ENCODE assay signal across 21 cellular contexts in the genomic region with DNA sequence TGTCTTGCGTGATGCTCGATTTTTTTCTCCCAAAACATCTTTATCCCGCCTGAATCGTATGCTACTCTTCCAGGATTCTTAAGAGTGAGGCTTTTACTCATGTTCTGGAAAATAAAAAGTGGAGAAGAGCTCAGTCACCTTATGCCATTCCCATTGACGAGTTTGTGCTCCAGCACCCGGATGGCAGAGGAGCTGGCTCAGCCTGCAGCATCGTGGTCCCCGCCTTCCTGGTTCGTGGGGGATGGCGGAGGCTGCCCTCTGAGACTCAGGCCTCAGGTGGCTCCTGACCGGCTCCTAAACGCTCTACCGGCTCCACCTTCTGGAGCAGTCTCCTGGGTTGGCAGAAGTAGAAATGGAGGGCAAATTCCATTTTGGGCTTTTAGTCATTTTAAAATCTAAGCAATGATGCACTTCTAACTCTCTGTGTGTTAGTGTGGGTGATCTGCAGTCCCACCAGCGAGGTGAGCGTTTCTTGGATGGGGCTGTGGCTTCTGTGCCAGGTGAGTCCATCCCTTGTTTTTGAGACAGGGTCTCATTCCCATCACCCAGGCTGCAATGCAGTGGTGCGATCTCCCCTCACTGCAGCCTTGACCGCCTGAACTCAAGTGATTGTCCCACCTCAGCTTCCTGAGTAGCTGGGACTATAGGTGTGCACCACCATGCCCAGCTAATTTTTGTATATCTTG. TPM values are rescaled to one million over a fixed set of nuclear protein-coding genes. Genes with fewer than 3 reads are reported as not detected.
A peak's percentile ranks its signal among the peaks of the same experiment; 100 is the strongest.
DNase-seq lines count a peak whose midpoint lies in the region; ATAC-seq, FAIRE-seq and TF ChIP-seq lines count a peak whose summit lies in the region.
"Had no signal": no experiment of that assay in that cellular context is flagged by ENCODE, and none has a peak within 500 bp of the region (broad histone marks: within the 10 kb centered on the region; RNA-seq: fewer than 3 reads in every experiment).

No MANE protein-coding gene starts in this region.

- CTCF ChIA-PET in activated CD4-positive, alpha-beta T cell treated with anti-CD3 and anti-CD28 coated beads, Interleukin-2, amount 10 ng/mL, durations not matched to agents 7 days and 5 days (lab: Charles Lee) = no interaction called here
- CTCF ChIA-PET in H1 (lab: Charles Lee; ENCODE audit: partially characterized antibody) = interaction anchor here (0.5 to 1.1 kb wide), 4 partner anchors 14 to 80 kb away, joined by 3 to 4 read pairs (median 4); no protein-coding TSS in a partner anchor

- H3K4me2 ChIP-seq in H9 (ENCODE audit: insufficient read depth, insufficient read length, low read length) (no peak overlapping the region), H1 (ENCODE audit: insufficient read depth in 1 of 2, low read depth in 2 of 2, low read length in 2 of 2) (no peak overlapping the region)

- no peak for TF ChIP-seq RAD21 in H1 (IDR thresholded peaks at IDR 0.05 in 1 of 2, conservative IDR thresholded peaks at IDR 0.05 in 1 of 2; ENCODE audit: low read depth in 2 of 2, low read length in 2 of 2)

- peaks cover 1% of the 10 kb centered on the region for H3K27me3 Mint-ChIP-seq in activated CD4-positive, alpha-beta T cell treated with anti-CD3 and anti-CD28 coated beads, Interleukin-2, amount 10 ng/mL, durations not matched to agents 7 days and 5 days
- peaks cover 3% of the 10 kb centered on the region; the same call in 1 of the 2 replicates for H3K27me3 Mint-ChIP-seq in H9 (ENCODE audit: low read depth)

- H3T11ph ChIP-seq in H9 (ENCODE audit: low read length) = no peak overlapping the region

- no peak overlapping the region for H3K4ac ChIP-seq in H9 (ENCODE audit: low read depth, low read length)
- H3K4ac ChIP-seq in H1 (replicated peaks; ENCODE audit: insufficient read length, low read depth, low read length) = no peak overlapping the region

- no peak overlapping the region for H3K27ac ChIP-seq in H9 (ENCODE audit: insufficient read length, low read depth, low read length)
- no peak overlapping the region for H3K27ac ChIP-seq in H1 (ENCODE audit: low read depth, low read length)
- H3K27ac ChIP-seq: WERI-Rb-1 had no signal

- H3K27ac Mint-ChIP-seq in activated CD4-positive, alpha-beta T cell treated with anti-CD3 and anti-CD28 coated beads, Interleukin-2, amount 10 ng/mL, durations not matched to agents 7 days and 5 days = peak overlapping the region; percentile 46
- H3K27ac Mint-ChIP-seq in H9 = peak overlapping the region in 1 of 3 experiments; percentile 58; a peak in 1 of 7 replicates

- H4K20me1 ChIP-seq in H9 (ENCODE audit: control insufficient read depth, insufficient read depth, insufficient read length) (no peaks in the 10 kb centered on the region), H1 (replicated peaks in 1 of 2; ENCODE audit: control insufficient read depth in 1 of 2, insufficient read depth in 2 of 2, low read length in 2 of 2) (peaks cover 2% of the 10 kb centered on the region in 2 experiments)

- H4K5ac ChIP-seq in H9 (ENCODE audit: insufficient read length, low read depth, low read length) (no peak overlapping the region), H1 (ENCODE audit: insufficient read length, low read depth, low read length) (no peak overlapping the region)

- no peaks in the 10 kb centered on the region for H3K9me3 ChIP-seq in H9 (ENCODE audit: control insufficient read depth, low read depth, low read length)
- H3K9me3 ChIP-seq in H1 (ENCODE audit: insufficient read depth in 2 of 2, low read depth in 1 of 2, low read length in 1 of 2) = no peaks in the 10 kb centered on the region

- no peak overlapping the region for H2AK5ac ChIP-seq in H9 (ENCODE audit: insufficient read length, low read length)
- no peak overlapping the region for H2AK5ac ChIP-seq in H1 (ENCODE audit: low read depth, low read length)

- no peak for FAIRE-seq in H1 (lab: Jason Lieb, UNC)
- FAIRE-seq: colon, frontal cortex had no signal

- no peak overlapping the region for H2BK120ac ChIP-seq in H9 (ENCODE audit: low read depth, low read length, poor library complexity, severe bottlenecking)
- H2BK120ac ChIP-seq in H1 (replicated peaks; ENCODE audit: low read depth, low read length) = no peak overlapping the region

- H3K4me1 ChIP-seq in H9 (ENCODE audit: insufficient read depth, low read length) (no peaks in the 10 kb centered on the region; the same call in 1 of the 2 replicates), H1 (replicated peaks in 1 of 4; ENCODE audit: control insufficient read depth in 3 of 4, insufficient read depth in 4 of 4, low read length in 3 of 4) (peaks cover 0 to 18% (median 12%) of the 10 kb centered on the region in 4 experiments; a peak in 6 of 7 replicates)

- peaks cover 2% of the 10 kb centered on the region for H3K36me3 Mint-ChIP-seq in activated CD4-positive, alpha-beta T cell treated with anti-CD3 and anti-CD28 coated beads, Interleukin-2, amount 10 ng/mL, durations not matched to agents 7 days and 5 days (ENCODE audit: low read depth)
- H3K36me3 Mint-ChIP-seq in H9 (ENCODE audit: insufficient read depth in 1 of 3, low read depth in 3 of 3) = peaks cover 0 to 7% (median 0%) of the 10 kb centered on the region in 3 experiments; a peak in 3 of 7 replicates

- H2BK12ac ChIP-seq in H9 (ENCODE audit: insufficient read length, low read depth, low read length) (no peak overlapping the region), H1 (ENCODE audit: low read depth, low read length) (no peak overlapping the region)

- H3K27me3 ChIP-seq in H9 (ENCODE audit: insufficient read depth, low read length) (no peaks in the 10 kb centered on the region; the same call in 1 of the 2 replicates), H1 (replicated peaks in 1 of 4; ENCODE audit: control insufficient read depth in 3 of 4, extremely low read depth in 1 of 4, insufficient read depth in 3 of 4, low read length in 3 of 4) (peaks cover 0 to 2% (median 0%) of the 10 kb centered on the region in 4 experiments; a peak in 2 of 7 replicates)

- H3K4me3 ChIP-seq in H1 (ENCODE audit: extremely low read depth in 1 of 4, insufficient read depth in 2 of 4, low read depth in 3 of 4, low read length in 4 of 4) = no peak overlapping the region
- H3K4me3 ChIP-seq: lung had no signal

- H3K18ac ChIP-seq in H9 (ENCODE audit: insufficient read length, low read depth, low read length) (no peak overlapping the region), H1 (ENCODE audit: extremely low read depth, low read length) (no peak overlapping the region)

- H3K4me1 Mint-ChIP-seq in activated CD4-positive, alpha-beta T cell treated with anti-CD3 and anti-CD28 coated beads, Interleukin-2, amount 10 ng/mL, durations not matched to agents 7 days and 5 days = peaks cover 5% of the 10 kb centered on the region
- peaks cover 20 to 34% of the 10 kb centered on the region in 2 experiments for H3K4me1 Mint-ChIP-seq in H9

- H3K23me2 ChIP-seq in H9 (ENCODE audit: insufficient read length, low read depth, low read length, poor library complexity, severe bottlenecking) (peaks cover 5% of the 10 kb centered on the region), H1 (ENCODE audit: low read depth, low read length) (peaks cover 12% of the 10 kb centered on the region; the same call in 1 of the 2 replicates)

- H3K56ac ChIP-seq in H9 (ENCODE audit: insufficient read length, low read depth, low read length) (no peak overlapping the region), H1 (replicated peaks; ENCODE audit: insufficient read length, low read depth, low read length) (no peak overlapping the region)

- H3K9ac ChIP-seq in H9 (ENCODE audit: extremely low read depth, insufficient read length, low read length) = no peak overlapping the region
- H3K9ac ChIP-seq in H1 (replicated peaks in 1 of 4; ENCODE audit: extremely low read depth in 1 of 4, low read depth in 3 of 4, low read length in 3 of 4) = no peak overlapping the region

- H2BK5ac ChIP-seq in H9 (ENCODE audit: insufficient read length, low read length) (no peak overlapping the region), H1 (ENCODE audit: low read depth, low read length) (no peak overlapping the region)

- H3K79me2 ChIP-seq in H9 (ENCODE audit: insufficient read depth, low read length) = no peaks in the 10 kb centered on the region
- H3K79me2 ChIP-seq in H1 (ENCODE audit: control insufficient read depth in 1 of 2, insufficient read depth in 2 of 2, low read length in 2 of 2) = no peaks in the 10 kb centered on the region

- TF ChIP-seq CTCF in H9 (conservative IDR thresholded peaks at IDR 0.05) = no peak
- TF ChIP-seq CTCF in H1 (IDR thresholded peaks at IDR 0.05; ENCODE audit: control extremely low read depth in 1 of 3, insufficient read depth in 1 of 3, low read depth in 1 of 3, low read length in 3 of 3) = no peak

- POLR2A ChIA-PET in activated CD4-positive, alpha-beta T cell treated with anti-CD3 and anti-CD28 coated beads, Interleukin-2, amount 10 ng/mL, durations not matched to agents 7 days and 5 days (lab: Charles Lee) = no interaction called here
- POLR2A ChIA-PET in H1 (lab: Charles Lee; ENCODE audit: partially characterized antibody) = interaction anchor here (1.5 kb wide), 1 partner anchor 196 kb away, joined by 4 read pairs; a partner anchor contains a TSS

- WGBS in H9 (ENCODE audit: extremely low coverage, insufficient read length, low lambda C conversion rate) = no CpG with 5 or more reads among the region's 17 CpGs
- 92% methylated on average over 17 of the region's 17 CpGs; no CpG with 5 or more reads in 1 of the 2 experiments for WGBS in H1 (ENCODE audit: extremely low coverage in 1 of 2, insufficient coverage in 1 of 2, insufficient read length in 1 of 2, insufficient replicate concordance in 2 of 2, low coverage in 1 of 2, low lambda C conversion rate in 2 of 2, missing lambda C conversion rate in 1 of 2), 2 experiments

- H3K23ac ChIP-seq in H9 (ENCODE audit: insufficient read length, low read depth, low read length) (no peak overlapping the region), H1 (ENCODE audit: insufficient read length) (no peak overlapping the region)

- H2BK20ac ChIP-seq in H9 (ENCODE audit: low read depth, low read length, poor library complexity, severe bottlenecking) (no peak overlapping the region), H1 (ENCODE audit: low read length) (no peak overlapping the region)

- H3K36me3 ChIP-seq in H1 (ENCODE audit: control insufficient read depth in 2 of 4, insufficient read depth in 4 of 4, low read length in 3 of 4) = no peaks in the 10 kb centered on the region
- H3K36me3 ChIP-seq: WERI-Rb-1 had no signal

- DNase-seq in activated CD4-positive, alpha-beta T cell treated with anti-CD3 and anti-CD28 coated beads, Interleukin-2, amount 10 ng/mL, durations not matched to agents 7 days and 5 days = no peak
- no peak for DNase-seq in activated CD4-positive, alpha-beta T cell treated with anti-CD3 and anti-CD28 coated beads for 1 hour
- DNase-seq in H9 (peak; percentile 22), H1 (ENCODE audit: low read depth in 1 of 2, low spot score in 2 of 2) (peak in 1 of 2 experiments; percentile 39), NCI-H2227 treated with DMSO at 0.1 percent for 48 hours (lab: John Stamatoyannopoulos, UW) (no peak), CD1c-positive myeloid dendritic cell (ENCODE audit: extremely low spot score) (no peak)
- DNase-seq in stimulated activated CD8-positive, alpha-beta memory T cell treated with anti-CD3 and anti-CD28 coated beads, Interleukin-4, amount 100 ng/mL, for 48 hours = peak; percentile 13
- DNase-seq: COR-L47; MM.1S; NCI-H2029; NCI-H69; PC-3; stimulated activated CD4-positive, alpha-beta T cell treated with anti-CD3 and anti-CD28 coated beads, Interleukin-4, amount 100 ng/mL, for 1 hour; WERI-Rb-1 had no signal

- no peak overlapping the region for H3K4me3 Mint-ChIP-seq in activated CD4-positive, alpha-beta T cell treated with anti-CD3 and anti-CD28 coated beads, Interleukin-2, amount 10 ng/mL, durations not matched to agents 7 days and 5 days
- no peak overlapping the region for H3K4me3 Mint-ChIP-seq in H9
- H3K4me3 Mint-ChIP-seq: neural crest cell had no signal

- H4K8ac ChIP-seq in H9 (replicated peaks; ENCODE audit: insufficient read length, low read depth, low read length) (no peak overlapping the region), H1 (ENCODE audit: extremely low read depth, insufficient read depth, low read length) (peak overlapping the region; percentile 43; the same call in 1 of the 2 replicates)

- H3K79me1 ChIP-seq in H9 (ENCODE audit: insufficient read depth, low read depth, low read length, poor library complexity, severe bottlenecking) = no peaks in the 10 kb centered on the region
- H3K79me1 ChIP-seq in H1 (ENCODE audit: low read depth, low read length) = peaks cover 5% of the 10 kb centered on the region

- H3K9me3 Mint-ChIP-seq in activated CD4-positive, alpha-beta T cell treated with anti-CD3 and anti-CD28 coated beads, Interleukin-2, amount 10 ng/mL, durations not matched to agents 7 days and 5 days = peaks cover 2% of the 10 kb centered on the region
- no peaks in the 10 kb centered on the region; a peak in 2 of 5 replicates for H3K9me3 Mint-ChIP-seq in H9
- H3K9me3 Mint-ChIP-seq: neural crest cell had no signal

- TF ChIP-seq POLR2A in H1 (IDR thresholded peaks at IDR 0.05; ENCODE audit: control extremely low read depth in 1 of 2, low read depth in 2 of 2, low read length in 2 of 2) = no peak

- ATAC-seq in GM21786 (IDR thresholded peaks at IDR 0.05; ENCODE audit: unreplicated experiment) = no peak
- ATAC-seq: PC-3 had no signal

- H4K91ac ChIP-seq in H9 (ENCODE audit: insufficient read length, low read depth, low read length) (no peak overlapping the region), H1 (replicated peaks; ENCODE audit: insufficient read length, low read length) (no peak overlapping the region)

- no peak for TF ChIP-seq EP300 in H1 (IDR thresholded peaks at IDR 0.05; ENCODE audit: borderline replicate concordance in 1 of 2, low read depth in 2 of 2, low read length in 2 of 2)

- H3K14ac ChIP-seq in H9 (ENCODE audit: insufficient read depth, low read length) (no peak overlapping the region), H1 (ENCODE audit: insufficient read length) (no peak overlapping the region)

- H2AFZ ChIP-seq in H9 (ENCODE audit: low read length) (no peak overlapping the region), H1 (ENCODE audit: low read length) (no peak overlapping the region)

- no peak overlapping the region for H2BK15ac ChIP-seq in H9 (ENCODE audit: low read depth, low read length)
- H2BK15ac ChIP-seq in H1 (ENCODE audit: low read length) = no peak overlapping the region

RNA-seq across cellular contexts. Expression of a gene that starts 27.8 kb away (rescaled TPM):
- not detected for total RNA-seq in activated CD4-positive, alpha-beta T cell treated with anti-CD3 and anti-CD28 coated beads, Interleukin-2, amount 10 ng/mL, durations not matched to agents 7 days and 5 days
- total RNA-seq in H9 (2021) = not detected in 2 replicates
- not detected in 2 replicates for total RNA-seq in H1 (2021; fragmentation: NEBNext Ultra II Directional; extraction: Animal tissue kit (Norgen Biotek cat#: 25700))
- polyA plus RNA-seq in H1 (2011; rRNA removed) = 0.03 TPM in 1 of 2 replicates, not detected in the other
- not detected for polyA plus RNA-seq in H1 (2011; cell fraction: cytosol; rRNA removed)
- polyA plus RNA-seq in H1 (2011; cell fraction: nucleus; rRNA removed) = not detected
- not detected in 4 replicates for polyA plus RNA-seq in H1 (2012, experiment 1 of 2)
- polyA plus RNA-seq in H1 (2012, experiment 2 of 2) = not detected
- not detected for polyA plus RNA-seq in H1 (2013, experiment 1 of 2)
- not detected for polyA plus RNA-seq in H1 (2013, experiment 2 of 2)
- polyA minus RNA-seq in H1 (2011; rRNA and poly(A)+ RNA removed) = not detected in 2 replicates
- not detected for polyA minus RNA-seq in H1 (2011; cell fraction: cytosol; rRNA and poly(A)+ RNA removed)
- not detected for polyA minus RNA-seq in H1 (2011; cell fraction: nucleus; rRNA and poly(A)+ RNA removed)
- total RNA-seq: aorta, G401, neural crest cell, PC-3 had no signal
- polyA plus RNA-seq: aorta had no signal

RNA-seq across cellular contexts. Expression of a gene that starts 38.7 kb away (rescaled TPM):
- 1 to 10 TPM; 4.7 to 4.9 TPM for total RNA-seq in activated CD4-positive, alpha-beta T cell treated with anti-CD3 and anti-CD28 coated beads, Interleukin-2, amount 10 ng/mL, durations not matched to agents 7 days and 5 days
- 1.4 and 1.6 TPM in 2 replicates for total RNA-seq in H9 (2021)
- 0.48 and 0.73 TPM in 2 replicates for total RNA-seq in H1 (2021; fragmentation: NEBNext Ultra II Directional; extraction: Animal tissue kit (Norgen Biotek cat#: 25700))
- 1.1 and 1.5 TPM in 2 replicates for polyA plus RNA-seq in H1 (2011; rRNA removed)
- polyA plus RNA-seq in H1 (2011; cell fraction: cytosol; rRNA removed) = 1.1 TPM
- 1.8 TPM for polyA plus RNA-seq in H1 (2011; cell fraction: nucleus; rRNA removed)
- 0.37 to 0.80 TPM (median 0.56 TPM) in 4 replicates for polyA plus RNA-seq in H1 (2012, experiment 1 of 2)
- 0.41 TPM for polyA plus RNA-seq in H1 (2012, experiment 2 of 2)
- polyA plus RNA-seq in H1 (2013, experiment 1 of 2) = 1.5 TPM
- 1.5 TPM for polyA plus RNA-seq in H1 (2013, experiment 2 of 2)
- 0.22 and 0.24 TPM in 2 replicates for polyA minus RNA-seq in H1 (2011; rRNA and poly(A)+ RNA removed)
- polyA minus RNA-seq in H1 (2011; cell fraction: cytosol; rRNA and poly(A)+ RNA removed) = 2.5 TPM
- 0.30 TPM for polyA minus RNA-seq in H1 (2011; cell fraction: nucleus; rRNA and poly(A)+ RNA removed)
- total RNA-seq: G401, neural crest cell, PC-3 had no signal
- polyA plus RNA-seq: aorta had no signal

Comparison
In these comparisons a context has a peak if more than half of its experiments do, and no peak if none do; other contexts are left out.
1. DNase-seq: peak in H9 (single experiment) and stimulated activated CD8-positive, alpha-beta memory T cell treated with anti-CD3 and anti-CD28 coated beads, Interleukin-4, amount 100 ng/mL, for 48 hours (single experiment); none in activated CD4-positive, alpha-beta T cell treated with anti-CD3 and anti-CD28 coated beads, Interleukin-2, amount 10 ng/mL, durations not matched to agents 7 days and 5 days (single experiment), activated CD4-positive, alpha-beta T cell treated with anti-CD3 and anti-CD28 coated beads for 1 hour (single experiment), NCI-H2227 treated with DMSO at 0.1 percent for 48 hours (single experiment) and CD1c-positive myeloid dendritic cell (single experiment).